24 cellular contexts compared by ENCODE assay signal in genomic region chrX:24216037-24216436, GRCh38.
DNase-seq lines count a peak whose midpoint lies in the region; ATAC-seq and TF ChIP-seq lines count a peak whose summit lies in the region.
"Had no signal": no experiment of that assay in that cellular context is flagged by ENCODE, and none has a peak within 500 bp of the region (broad histone marks: within the 10 kb centered on the region; RNA-seq: fewer than 3 reads in every experiment).

No MANE protein-coding gene starts in this region.

- H3K4me3 Mint-ChIP-seq in natural killer cell (no peak overlapping the region), T-cell (no peak overlapping the region), osteocyte (ENCODE audit: unreplicated experiment) (no peak overlapping the region)
- H3K4me3 Mint-ChIP-seq in natural killer cell treated with Interleukin-12 subunit alpha and Interleukin-12 subunit beta and Interleukin-15 and Interleukin-18, amount 100 ng/mL, for 72 hours: no peak overlapping the region
- no peak overlapping the region for H3K4me3 Mint-ChIP-seq in naive thymus-derived CD8-positive, alpha-beta T cell
- H3K4me3 Mint-ChIP-seq: B cell, CD14-positive monocyte had no signal

- ATAC-seq in natural killer cell (no peak), T-cell (replicated peaks in 1 of 4) (no peak), HG03565 (IDR thresholded peaks at IDR 0.05; ENCODE audit: unreplicated experiment) (no peak)
- no peak for ATAC-seq in natural killer cell treated with Interleukin-12 subunit alpha and Interleukin-12 subunit beta and Interleukin-15 and Interleukin-18, amount 100 ng/mL, for 72 hours
- no peak for ATAC-seq in naive thymus-derived CD8-positive, alpha-beta T cell
- ATAC-seq: Panc1, SK-N-SH treated with all-trans-retinoic acid at 6 μM for 48 hours had no signal

- POLR2A ChIA-PET in T-cell (lab: Charles Lee): no interaction called here
- POLR2A ChIA-PET in naive thymus-derived CD8-positive, alpha-beta T cell (lab: Charles Lee): no interaction called here

- H3K4me1 Mint-ChIP-seq in natural killer cell (peaks cover 0 to 9% of the 10 kb centered on the region in 2 donors), T-cell (peaks cover 5 to 11% (median 8%) of the 10 kb centered on the region in 3 donors), osteocyte (ENCODE audit: unreplicated experiment) (no peaks in the 10 kb centered on the region)
- H3K4me1 Mint-ChIP-seq in natural killer cell treated with Interleukin-12 subunit alpha and Interleukin-12 subunit beta and Interleukin-15 and Interleukin-18, amount 100 ng/mL, for 72 hours (ENCODE audit: low read depth in 2 of 2): peaks cover 3 to 4% of the 10 kb centered on the region in 2 donors
- peaks cover 0 to 11% (median 5%) of the 10 kb centered on the region in 4 donors for H3K4me1 Mint-ChIP-seq in naive thymus-derived CD8-positive, alpha-beta T cell
- H3K4me1 Mint-ChIP-seq: CD14-positive monocyte had no signal

- intact Hi-C loops in natural killer cell (cut with micrococcal nuclease): no loop called here

- DNase-seq in natural killer cell (no peak), T-cell (no peak), hippocampal formation (lab: John Stamatoyannopoulos, UW) (no peak), osteocyte (ENCODE audit: extremely low spot score, unreplicated experiment) (no peak)
- no peak for DNase-seq in natural killer cell treated with Interleukin-12 subunit alpha and Interleukin-12 subunit beta and Interleukin-15 and Interleukin-18, amount 100 ng/mL, for 72 hours (ENCODE audit: low spot score)
- DNase-seq in naive thymus-derived CD8-positive, alpha-beta T cell: no peak
- DNase-seq: COR-L47, DMS79 treated with DMSO at 0.1 percent for 48 hours, IMR-90, MV-4-11, NCI-H1105 treated with DMSO at 0.1 percent for 48 hours, NCI-H1694, NCI-H2081, NCI-H2171, NCI-H345, NCI-H524, NCI-H774, SIG-M5 had no signal

- H3K27me3 Mint-ChIP-seq in natural killer cell (ENCODE audit: low read depth in 2 of 2) (no peaks in the 10 kb centered on the region), T-cell (no peaks in the 10 kb centered on the region), osteocyte (ENCODE audit: unreplicated experiment) (no peaks in the 10 kb centered on the region)
- no peaks in the 10 kb centered on the region for H3K27me3 Mint-ChIP-seq in natural killer cell treated with Interleukin-12 subunit alpha and Interleukin-12 subunit beta and Interleukin-15 and Interleukin-18, amount 100 ng/mL, for 72 hours
- H3K27me3 Mint-ChIP-seq in naive thymus-derived CD8-positive, alpha-beta T cell: no peaks in the 10 kb centered on the region
- H3K27me3 Mint-ChIP-seq: B cell had no signal

- CTCF ChIA-PET in T-cell (lab: Charles Lee): no interaction called here

- TF ChIP-seq CTCF in natural killer cell (IDR thresholded peaks at IDR 0.05) (no peak), osteocyte (IDR thresholded peaks at IDR 0.05) (no peak)

- no peaks in the 10 kb centered on the region for H3K9me3 Mint-ChIP-seq in natural killer cell
- H3K9me3 Mint-ChIP-seq in natural killer cell treated with Interleukin-12 subunit alpha and Interleukin-12 subunit beta and Interleukin-15 and Interleukin-18, amount 100 ng/mL, for 72 hours: no peaks in the 10 kb centered on the region
- no peaks in the 10 kb centered on the region for H3K9me3 Mint-ChIP-seq in T-cell
- H3K9me3 Mint-ChIP-seq in naive thymus-derived CD8-positive, alpha-beta T cell: no peaks in the 10 kb centered on the region
- no peaks in the 10 kb centered on the region for H3K9me3 Mint-ChIP-seq in osteocyte (ENCODE audit: unreplicated experiment)
- H3K9me3 Mint-ChIP-seq: CD14-positive monocyte, GM23338 had no signal

- H3K27ac Mint-ChIP-seq in natural killer cell (peak overlapping the region; percentile 44 to 69), T-cell (peak overlapping the region; percentile 19 to 57), osteocyte (ENCODE audit: unreplicated experiment) (no peak overlapping the region)
- no peak overlapping the region for H3K27ac Mint-ChIP-seq in natural killer cell treated with Interleukin-12 subunit alpha and Interleukin-12 subunit beta and Interleukin-15 and Interleukin-18, amount 100 ng/mL, for 72 hours
- peak overlapping the region in 6 of 10 donors; percentile 2 to 74 (median 48) for H3K27ac Mint-ChIP-seq in naive thymus-derived CD8-positive, alpha-beta T cell
- H3K27ac Mint-ChIP-seq: B cell had no signal

- H3K36me3 Mint-ChIP-seq in natural killer cell (peaks cover 1% of the 10 kb centered on the region), T-cell (peaks cover 2% of the 10 kb centered on the region), osteocyte (ENCODE audit: unreplicated experiment) (peaks cover 21% of the 10 kb centered on the region)
- peaks cover under 1% of the 10 kb centered on the region for H3K36me3 Mint-ChIP-seq in natural killer cell treated with Interleukin-12 subunit alpha and Interleukin-12 subunit beta and Interleukin-15 and Interleukin-18, amount 100 ng/mL, for 72 hours
- peaks cover 0 to 12% (median 0%) of the 10 kb centered on the region in 3 donors for H3K36me3 Mint-ChIP-seq in naive thymus-derived CD8-positive, alpha-beta T cell

Comparison
In these comparisons a context has a peak if more than half of its experiments do, and no peak if none do; other contexts are left out.
1. H3K27ac Mint-ChIP-seq: peak in natural killer cell (2 of 2), T-cell (2 of 2) and naive thymus-derived CD8-positive, alpha-beta T cell (6 of 10); none in natural killer cell treated with Interleukin-12 subunit alpha and Interleukin-12 subunit beta and Interleukin-15 and Interleukin-18, amount 100 ng/mL, for 72 hours (0 of 2) and osteocyte (single experiment).